ENCODE assay signal across 20 cellular contexts in genomic region chr9:131436865-131437271, GRCh38. TPM values are rescaled to one million over a fixed set of nuclear protein-coding genes. Genes with fewer than 3 reads are reported as not detected.
DNase-seq lines count a peak whose midpoint lies in the region; ATAC-seq and TF ChIP-seq lines count a peak whose summit lies in the region.
"Had no signal": no experiment of that assay in that cellular context is flagged by ENCODE, and none has a peak within 500 bp of the region (broad histone marks: within the 10 kb centered on the region; RNA-seq: fewer than 3 reads in every experiment).

No MANE protein-coding gene starts in this region.

- peak overlapping the region; percentile 27 for H3K27ac Mint-ChIP-seq in CD8-positive, alpha-beta T cell
- H3K27ac Mint-ChIP-seq in endodermal cell (peak overlapping the region; percentile 87), nephron (peak overlapping the region; percentile 51 to 78 (median 59))

- H3K4me3 Mint-ChIP-seq in CD8-positive, alpha-beta T cell = no peak overlapping the region
- H3K4me3 Mint-ChIP-seq in endodermal cell = no peak overlapping the region
- H3K4me3 Mint-ChIP-seq in nephron = no peak overlapping the region
- H3K4me3 Mint-ChIP-seq: mesothelial cell of epicardium had no signal

- no peak for ATAC-seq in CD8-positive, alpha-beta T cell
- no peak for ATAC-seq in HG02840 (IDR thresholded peaks at IDR 0.05; ENCODE audit: low FRiP score, unreplicated experiment)
- ATAC-seq: esophagus mucosa had no signal

- peaks cover 95% of the 10 kb centered on the region for H3K36me3 Mint-ChIP-seq in CD8-positive, alpha-beta T cell
- H3K36me3 Mint-ChIP-seq in endodermal cell (ENCODE audit: low read depth) (peaks cover 94% of the 10 kb centered on the region), nephron (ENCODE audit: low read depth) (peaks cover 96% of the 10 kb centered on the region)

- CTCF ChIA-PET in CD8-positive, alpha-beta T cell (lab: Charles Lee) = interaction anchor here (1.2 to 1.4 kb wide), 2 partner anchors 87 to 100 kb away, joined by 3 to 5 read pairs; no protein-coding TSS in a partner anchor
- CTCF ChIA-PET in HEK293T (lab: Yijun Ruan, JAX) = interaction anchor here (0.5 kb wide), 1 partner anchor 28 kb away, joined by 3 read pairs; no protein-coding TSS in a partner anchor

- no peak overlapping the region for H3K27ac ChIP-seq in CD8-positive, alpha-beta T cell (ENCODE audit: low read depth, low read length)
- H3K27ac ChIP-seq in HUES6 (ENCODE audit: low read depth, low read length) (peak overlapping the region; percentile 86), endodermal cell (ENCODE audit: low read depth, low read length) (peak overlapping the region; percentile 69)
- H3K27ac ChIP-seq: PC-9, SJSA1 had no signal

- no peak overlapping the region for H3K4me3 ChIP-seq in CD8-positive, alpha-beta T cell (ENCODE audit: low read depth, low read length)
- H3K4me3 ChIP-seq in HUES6 (ENCODE audit: low read depth, low read length) = 0 out of 2 replicates have a peak overlapping the region, but pooled peaks have one; percentile 8
- H3K4me3 ChIP-seq in endodermal cell (ENCODE audit: low read length) = no peak overlapping the region
- H3K4me3 ChIP-seq: PC-9, SJSA1 had no signal

- peaks cover 23% of the 10 kb centered on the region for H3K4me1 Mint-ChIP-seq in CD8-positive, alpha-beta T cell (ENCODE audit: low read depth)
- H3K4me1 Mint-ChIP-seq in endodermal cell (peaks cover 39% of the 10 kb centered on the region), nephron (peaks cover 21% of the 10 kb centered on the region)

- POLR2A ChIA-PET in CD8-positive, alpha-beta T cell (lab: Charles Lee) = no interaction called here
- POLR2A ChIA-PET in HEK293T (lab: Yijun Ruan, JAX) = no interaction called here

- no peaks in the 10 kb centered on the region for H3K4me1 ChIP-seq in CD8-positive, alpha-beta T cell (ENCODE audit: insufficient read depth, low read length)
- H3K4me1 ChIP-seq in HUES6 (ENCODE audit: control insufficient read depth, insufficient read depth, low read length) = peaks cover 59% of the 10 kb centered on the region
- no peaks in the 10 kb centered on the region for H3K4me1 ChIP-seq in endodermal cell (ENCODE audit: control insufficient read depth, insufficient read depth, low read length)
- H3K4me1 ChIP-seq: Caco-2 had no signal

- H3K27me3 Mint-ChIP-seq in CD8-positive, alpha-beta T cell (ENCODE audit: low read depth) = no peaks in the 10 kb centered on the region
- H3K27me3 Mint-ChIP-seq in endodermal cell (ENCODE audit: insufficient read depth) (no peaks in the 10 kb centered on the region), nephron (ENCODE audit: low read depth) (no peaks in the 10 kb centered on the region)

- 88 to 90% methylated on average over 8 of the region's 8 CpGs for WGBS in endodermal cell (ENCODE audit: insufficient coverage in 1 of 2, insufficient read length in 1 of 2), 2 experiments

- intact Hi-C loops in CD8-positive, alpha-beta T cell (cut with DNase I, micrococcal nuclease) = no loop called here

- TF ChIP-seq CTCF in CD8-positive, alpha-beta T cell (IDR thresholded peaks at IDR 0.05) = no peak
- TF ChIP-seq CTCF in endodermal cell (conservative IDR thresholded peaks at IDR 0.05) (no peak), nephron (IDR thresholded peaks at IDR 0.05; ENCODE audit: unreplicated experiment in 3 of 3) (no peak)

- peak overlapping the region; percentile 15 for H3K9ac ChIP-seq in HUES6 (ENCODE audit: low read length)
- H3K9ac ChIP-seq in endodermal cell (ENCODE audit: extremely low read depth, low read length, poor library complexity, severe bottlenecking) = no peak overlapping the region

- H3K9me3 Mint-ChIP-seq in CD8-positive, alpha-beta T cell = no peaks in the 10 kb centered on the region
- no peaks in the 10 kb centered on the region for H3K9me3 Mint-ChIP-seq in endodermal cell
- H3K9me3 Mint-ChIP-seq in nephron = no peaks in the 10 kb centered on the region
- H3K9me3 Mint-ChIP-seq: mesothelial cell of epicardium had no signal

- no peak for DNase-seq in CD8-positive, alpha-beta T cell
- DNase-seq in endodermal cell (peak; percentile 77), NCI-H2029 (lab: John Stamatoyannopoulos, UW) (no peak), DMS153 treated with DMSO at 0.1 percent for 48 hours (lab: John Stamatoyannopoulos, UW; ENCODE audit: unreplicated experiment) (no peak), HEK293T (ENCODE audit: extremely low spot score) (no peak)
- DNase-seq: activated CD4-positive, CD25-positive, alpha-beta regulatory T cell treated with anti-CD3 and anti-CD28 coated beads, Interleukin-2, amount 50 U/mL, for 72 hours; activated naive CD4-positive, alpha-beta T cell; Caco-2; IMR-90; NCI-H2029 treated with DMSO at 0.1 percent for 48 hours; NCI-H69; occipital lobe; PC-9; stimulated activated CD4-positive, alpha-beta T cell treated with anti-CD3 and anti-CD28 coated beads, Interleukin-2, amount 100 ng/mL, for 48 hours had no signal

- no peaks in the 10 kb centered on the region for H3K9me3 ChIP-seq in CD8-positive, alpha-beta T cell (ENCODE audit: low read length)
- H3K9me3 ChIP-seq in HUES6 (ENCODE audit: control insufficient read depth, insufficient read depth, low read depth, low read length) (no peaks in the 10 kb centered on the region), endodermal cell (ENCODE audit: control insufficient read depth, low read length) (no peaks in the 10 kb centered on the region)
- H3K9me3 ChIP-seq: Caco-2, SJSA1 had no signal

- H3K36me3 ChIP-seq in CD8-positive, alpha-beta T cell (ENCODE audit: insufficient read depth, low read length) = peaks cover 83% of the 10 kb centered on the region
- peaks cover 95% of the 10 kb centered on the region for H3K36me3 ChIP-seq in HUES6 (ENCODE audit: control insufficient read depth, insufficient read depth, low read length)
- H3K36me3 ChIP-seq in endodermal cell (ENCODE audit: control insufficient read depth, insufficient read depth, low read length) = peaks cover 100% of the 10 kb centered on the region

- no peaks in the 10 kb centered on the region for H3K27me3 ChIP-seq in CD8-positive, alpha-beta T cell (ENCODE audit: insufficient read depth, low read length)
- H3K27me3 ChIP-seq in HUES6 (ENCODE audit: control insufficient read depth, insufficient read depth, low read length) (no peaks in the 10 kb centered on the region), endodermal cell (ENCODE audit: control insufficient read depth, insufficient read depth, low read length, poor library complexity, severe bottlenecking) (no peaks in the 10 kb centered on the region)
- H3K27me3 ChIP-seq: SJSA1 had no signal

TF ChIP-seq in HEK293T, 16 proteins besides CTCF, POLR2A, EP300 and RAD21:
- TF ChIP-seq BHLHE40 (IDR thresholded peaks at IDR 0.05; ENCODE audit: borderline replicate concordance) (no peak), L3MBTL2 (conservative IDR thresholded peaks at IDR 0.05) (no peak), FOXK2 (IDR thresholded peaks at IDR 0.05) (no peak)

RNA-seq across cellular contexts. Expression of gene PRRC2B, which starts 43.0 kb away (rescaled TPM):
- 100 to 1,000 TPM; 234 to 251 TPM for total RNA-seq in CD8-positive, alpha-beta T cell
- 100 to 1,000 TPM; 309 to 334 TPM for total RNA-seq in endodermal cell
- 182 TPM for polyA plus RNA-seq in endodermal cell (2013, experiment 1 of 2)
- polyA plus RNA-seq in endodermal cell (2013, experiment 2 of 2) = 205 TPM

Comparison
In these comparisons a context has a peak if more than half of its experiments do, and no peak if none do; other contexts are left out.
1. H3K27ac Mint-ChIP-seq: peak in every context shown above with its lines; median percentile 87 in endodermal cell; 59 in nephron; 27 in CD8-positive, alpha-beta T cell.